Comparison of ENCODE assay signal across 10 cellular contexts in genomic region chr6:140025171-140025570, GRCh38.
"Had no signal": no experiment of that assay in that cellular context is flagged by ENCODE, and none has a peak within 500 bp of the region (broad histone marks: within the 10 kb centered on the region; RNA-seq: fewer than 3 reads in every experiment).

No MANE protein-coding gene starts in this region.

- H3K27ac Mint-ChIP-seq: HFFc6 had no signal

- DNase-seq: GM23248, GOT3, H7, HFFc6, KBM-7 had no signal

- H3K4me2 ChIP-seq: KMS-11 had no signal

- H3K27ac ChIP-seq: GM23248, HL-60, KMS-11 had no signal

- H3K4me3 ChIP-seq: GM23248, HAP-1 had no signal

- ATAC-seq: HCT116, HepG2 had no signal

- H3K36me3 ChIP-seq: HAP-1 had no signal

- H3K4me3 Mint-ChIP-seq: HFFc6 had no signal

- H3K9ac ChIP-seq: GM23248, KMS-11 had no signal

- H3K4me1 ChIP-seq: HAP-1 had no signal

- FAIRE-seq: HepG2 had no signal
